11 cellular contexts compared by ENCODE assay signal in genomic region chr16:80197790-80198201, GRCh38.
DNase-seq lines count a peak whose midpoint lies in the region; ATAC-seq, FAIRE-seq and TF ChIP-seq lines count a peak whose summit lies in the region.
"Had no signal": no experiment of that assay in that cellular context is flagged by ENCODE, and none has a peak within 500 bp of the region (broad histone marks: within the 10 kb centered on the region; RNA-seq: fewer than 3 reads in every experiment).

No MANE protein-coding gene starts in this region.

- H4K20me1 ChIP-seq in keratinocyte (ENCODE audit: control insufficient read depth, extremely low read depth, insufficient read depth, low read length) = no peaks in the 10 kb centered on the region

- peak; percentile 34 for DNase-seq in AG09319 (ENCODE audit: extremely low read depth, low read depth)
- DNase-seq in HFF-Myc (ENCODE audit: extremely low read depth, low read depth) = peak; percentile 56
- DNase-seq in amniotic epithelial cell (ENCODE audit: low read depth) = peak; percentile 90
- DNase-seq in keratinocyte (ENCODE audit: low read depth, low spot score) = peak; percentile 78
- no peak for DNase-seq in NCI-H524 (lab: John Stamatoyannopoulos, UW)
- DNase-seq in NCI-H2029 treated with DMSO at 0.1 percent for 48 hours (lab: John Stamatoyannopoulos, UW) = no peak
- no peak for DNase-seq in GM19240 (ENCODE audit: insufficient read length, low spot score)
- DNase-seq: left ventricle myocardium superior, Peyer's patch had no signal

- dilution Hi-C loops in keratinocyte (cut with MboI; ENCODE audit: extremely low pct_ligation_motif_present, low sequenced_read_pairs) = no loop called here

- H3K4me3 ChIP-seq in HFF-Myc (replicated peaks; ENCODE audit: low read depth, low read length) = no peak overlapping the region
- peak overlapping the region in 2 of 3 experiments; percentile 40 to 54 for H3K4me3 ChIP-seq in keratinocyte (ENCODE audit: control insufficient read depth in 2 of 3, extremely low read depth in 1 of 3, insufficient read depth in 2 of 3, low read depth in 1 of 3, low read length in 3 of 3)
- H3K4me3 ChIP-seq: Peyer's patch, right atrium auricular region had no signal

- peak overlapping the region; percentile 94 for H3K27ac ChIP-seq in keratinocyte (ENCODE audit: control insufficient read depth, insufficient read depth, low read length)
- H3K27ac ChIP-seq: Peyer's patch, right atrium auricular region had no signal

- no peaks in the 10 kb centered on the region for H3K27me3 ChIP-seq in keratinocyte (ENCODE audit: control insufficient read depth, extremely low read depth, insufficient read depth, low read length)
- H3K27me3 ChIP-seq: Peyer's patch, right atrium auricular region had no signal

- TF ChIP-seq CTCF in AG09319 (IDR thresholded peaks at IDR 0.05; ENCODE audit: low read depth, low read length) = no peak
- no peak for TF ChIP-seq CTCF in HFF-Myc (IDR thresholded peaks at IDR 0.05; ENCODE audit: low read depth, low read length, missing control alignments)
- TF ChIP-seq CTCF in keratinocyte (optimal IDR thresholded peaks at IDR 0.05 in 1 of 3, IDR thresholded peaks at IDR 0.05 in 1 of 3, conservative IDR thresholded peaks at IDR 0.05 in 1 of 3; ENCODE audit: extremely low read depth in 1 of 3, insufficient read depth in 2 of 3, low read length in 3 of 3) = no peak

- H3K9ac ChIP-seq in keratinocyte (ENCODE audit: control insufficient read depth, extremely low read depth, insufficient read depth, low read length) = peak overlapping the region; percentile 75

- no peaks in the 10 kb centered on the region for H3K9me3 ChIP-seq in keratinocyte (ENCODE audit: control insufficient read depth, low read depth, low read length)
- H3K9me3 ChIP-seq: Peyer's patch, right atrium auricular region had no signal

- peaks cover 20% of the 10 kb centered on the region for H3K4me1 ChIP-seq in keratinocyte (ENCODE audit: control insufficient read depth, extremely low read depth, insufficient read depth, low read length)
- H3K4me1 ChIP-seq: Peyer's patch, right atrium auricular region had no signal

- ATAC-seq in GM21423 (IDR thresholded peaks at IDR 0.05; ENCODE audit: unreplicated experiment) = no peak
- ATAC-seq: left ventricle myocardium superior had no signal

- H3K79me2 ChIP-seq in keratinocyte (ENCODE audit: control insufficient read depth, insufficient read depth, low read length) = no peaks in the 10 kb centered on the region

- peak overlapping the region; percentile 94 for H3K4me2 ChIP-seq in keratinocyte (ENCODE audit: control insufficient read depth, extremely low read depth, insufficient read depth, low read depth, low read length)

- H3K9me1 ChIP-seq in keratinocyte (ENCODE audit: control insufficient read depth, extremely low read depth, insufficient read depth, low read length) = no peaks in the 10 kb centered on the region

- peak; percentile 91 for FAIRE-seq in keratinocyte (lab: Jason Lieb, UNC)

- no peaks in the 10 kb centered on the region for H3K36me3 ChIP-seq in keratinocyte (ENCODE audit: control insufficient read depth in 2 of 2, extremely low read depth in 1 of 2, insufficient read depth in 2 of 2, low read length in 2 of 2)
- H3K36me3 ChIP-seq: Peyer's patch, right atrium auricular region had no signal

- H2AFZ ChIP-seq in keratinocyte (ENCODE audit: control insufficient read depth, low read length) = peak overlapping the region; percentile 92

Comparison
In these comparisons a context has a peak if more than half of its experiments do, and no peak if none do; other contexts are left out.
1. DNase-seq: peak in AG09319 (single experiment), HFF-Myc (single experiment), amniotic epithelial cell (single experiment) and keratinocyte (single experiment); none in NCI-H524 (0 of 2), NCI-H2029 treated with DMSO at 0.1 percent for 48 hours (single experiment) and GM19240 (single experiment).